Comparison of ENCODE assay signal across 18 cellular contexts in the genomic region with DNA sequence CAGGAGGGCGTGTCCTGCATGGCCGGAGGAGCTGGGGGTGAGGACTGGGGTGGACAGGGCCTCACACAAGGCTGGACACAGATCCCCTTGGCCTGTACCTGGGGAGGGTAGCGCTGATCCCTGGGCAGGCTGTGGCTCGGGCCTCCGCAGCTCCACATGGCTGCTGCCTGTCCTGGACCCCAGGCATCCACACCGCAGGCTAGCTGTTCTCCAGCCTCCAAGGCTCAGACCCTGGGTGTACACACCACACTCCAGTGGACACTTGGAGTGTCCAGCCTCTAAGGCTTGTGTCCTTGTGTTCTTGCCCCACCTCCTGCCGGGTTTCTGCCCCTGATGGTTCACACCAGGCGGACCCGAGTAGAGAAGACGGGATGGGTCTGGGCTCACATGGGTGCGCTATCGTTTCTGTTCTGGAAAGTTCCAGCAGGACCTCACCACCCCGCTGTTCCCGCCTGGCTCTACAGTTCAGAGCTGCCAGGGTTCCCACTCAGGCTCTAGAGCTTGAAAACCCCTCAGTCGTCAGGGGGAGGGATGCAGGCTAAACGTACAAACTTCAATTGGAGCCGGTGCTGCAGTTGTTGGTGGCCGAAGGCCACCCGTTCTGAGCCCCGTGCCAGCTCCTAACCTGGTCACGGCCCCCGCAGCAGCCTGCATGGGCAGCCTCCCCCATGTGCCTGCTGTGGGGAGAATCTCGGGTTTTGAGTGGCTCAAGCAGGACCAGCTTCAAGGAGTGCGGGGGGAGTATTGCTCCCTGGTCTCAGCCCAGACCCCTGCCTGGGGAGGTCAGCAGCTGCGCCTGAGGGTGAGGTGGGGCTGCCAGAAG.
"Had no signal": no experiment of that assay in that cellular context is flagged by ENCODE, and none has a peak within 500 bp of the region (broad histone marks: within the 10 kb centered on the region; RNA-seq: fewer than 3 reads in every experiment).

No MANE protein-coding gene starts in this region.

- H3K27ac ChIP-seq: parathyroid adenoma, sigmoid colon, tibial artery, WERI-Rb-1 had no signal

- DNase-seq: activated CD4-positive, alpha-beta T cell treated with anti-CD3 and anti-CD28 coated beads for 1 hour; activated CD8-positive, alpha-beta memory T cell treated with anti-CD3 and anti-CD28 coated beads for 24 hours; activated CD8-positive, alpha-beta memory T cell treated with anti-CD3 and anti-CD28 coated beads, Interleukin-2, amount 50 U/mL, for 48 hours; activated effector memory CD4-positive, alpha-beta T cell treated with Interleukin-2 at 50 U/mL for 16 hours; activated naive CD4-positive, alpha-beta T cell treated with anti-CD3 and anti-CD28 coated beads, Interleukin-2, amount 10 ng/mL, durations not matched to agents 7 days and 5 days; activated naive CD8-positive, alpha-beta T cell treated with anti-CD3 and anti-CD28 coated beads, Interleukin-2, amount 50 U/mL, for 24 hours; activated T-cell treated with anti-CD3 and anti-CD28 coated beads, Interleukin-2, amount 50 U/mL, for 48 hours; caudate nucleus; dorsolateral prefrontal cortex; hippocampal formation; sigmoid colon; stimulated activated naive B cell treated with anti-CD40 and anti-IgM and Interleukin-4, amounts not matched to agents 10 μg/mL and 1 μg/mL and 100 μg/mL, for 72 hours; tibial artery had no signal

- H3K27me3 Mint-ChIP-seq: activated naive CD8-positive, alpha-beta T cell treated with anti-CD3 and anti-CD28 coated beads, Interleukin-2, amount 50 U/mL, for 24 hours; stimulated activated naive B cell treated with anti-CD40 and anti-IgM and Interleukin-4, amounts not matched to agents 10 μg/mL and 1 μg/mL and 100 μg/mL, for 72 hours had no signal

- H3K4me3 Mint-ChIP-seq: activated naive CD4-positive, alpha-beta T cell treated with anti-CD3 and anti-CD28 coated beads, Interleukin-2, amount 10 ng/mL, durations not matched to agents 7 days and 5 days; activated naive CD8-positive, alpha-beta T cell treated with anti-CD3 and anti-CD28 coated beads, Interleukin-2, amount 50 U/mL, for 24 hours; brain; mesothelial cell of epicardium; natural killer cell treated with Interleukin-12 subunit alpha and Interleukin-12 subunit beta and Interleukin-15 and Interleukin-18, amount 100 ng/mL, for 72 hours; stimulated activated naive B cell treated with anti-CD40 and anti-IgM and Interleukin-4, amounts not matched to agents 10 μg/mL and 1 μg/mL and 100 μg/mL, for 72 hours had no signal

- H3K27me3 ChIP-seq: dorsolateral prefrontal cortex had no signal

- ATAC-seq: activated naive CD8-positive, alpha-beta T cell treated with anti-CD3 and anti-CD28 coated beads, Interleukin-2, amount 50 U/mL, for 24 hours; natural killer cell treated with Interleukin-12 subunit alpha and Interleukin-12 subunit beta and Interleukin-15 and Interleukin-18, amount 100 ng/mL, for 72 hours; stimulated activated naive B cell treated with anti-CD40 and anti-IgM and Interleukin-4, amounts not matched to agents 10 μg/mL and 1 μg/mL and 100 μg/mL, for 72 hours had no signal

- H3K4me1 ChIP-seq: parathyroid adenoma, sigmoid colon had no signal

- H3K27ac Mint-ChIP-seq: activated naive CD4-positive, alpha-beta T cell treated with anti-CD3 and anti-CD28 coated beads, Interleukin-2, amount 10 ng/mL, durations not matched to agents 7 days and 5 days; activated naive CD8-positive, alpha-beta T cell treated with anti-CD3 and anti-CD28 coated beads, Interleukin-2, amount 50 U/mL, for 24 hours; mesothelial cell of epicardium; natural killer cell treated with Interleukin-12 subunit alpha and Interleukin-12 subunit beta and Interleukin-15 and Interleukin-18, amount 100 ng/mL, for 72 hours; stimulated activated naive B cell treated with anti-CD40 and anti-IgM and Interleukin-4, amounts not matched to agents 10 μg/mL and 1 μg/mL and 100 μg/mL, for 72 hours had no signal

- H3K4me1 Mint-ChIP-seq: mesothelial cell of epicardium had no signal

- H3K9me3 Mint-ChIP-seq: activated naive CD4-positive, alpha-beta T cell treated with anti-CD3 and anti-CD28 coated beads, Interleukin-2, amount 10 ng/mL, durations not matched to agents 7 days and 5 days; activated naive CD8-positive, alpha-beta T cell treated with anti-CD3 and anti-CD28 coated beads, Interleukin-2, amount 50 U/mL, for 24 hours; brain; mesothelial cell of epicardium; natural killer cell treated with Interleukin-12 subunit alpha and Interleukin-12 subunit beta and Interleukin-15 and Interleukin-18, amount 100 ng/mL, for 72 hours; stimulated activated naive B cell treated with anti-CD40 and anti-IgM and Interleukin-4, amounts not matched to agents 10 μg/mL and 1 μg/mL and 100 μg/mL, for 72 hours had no signal
